In the genomic region with DNA sequence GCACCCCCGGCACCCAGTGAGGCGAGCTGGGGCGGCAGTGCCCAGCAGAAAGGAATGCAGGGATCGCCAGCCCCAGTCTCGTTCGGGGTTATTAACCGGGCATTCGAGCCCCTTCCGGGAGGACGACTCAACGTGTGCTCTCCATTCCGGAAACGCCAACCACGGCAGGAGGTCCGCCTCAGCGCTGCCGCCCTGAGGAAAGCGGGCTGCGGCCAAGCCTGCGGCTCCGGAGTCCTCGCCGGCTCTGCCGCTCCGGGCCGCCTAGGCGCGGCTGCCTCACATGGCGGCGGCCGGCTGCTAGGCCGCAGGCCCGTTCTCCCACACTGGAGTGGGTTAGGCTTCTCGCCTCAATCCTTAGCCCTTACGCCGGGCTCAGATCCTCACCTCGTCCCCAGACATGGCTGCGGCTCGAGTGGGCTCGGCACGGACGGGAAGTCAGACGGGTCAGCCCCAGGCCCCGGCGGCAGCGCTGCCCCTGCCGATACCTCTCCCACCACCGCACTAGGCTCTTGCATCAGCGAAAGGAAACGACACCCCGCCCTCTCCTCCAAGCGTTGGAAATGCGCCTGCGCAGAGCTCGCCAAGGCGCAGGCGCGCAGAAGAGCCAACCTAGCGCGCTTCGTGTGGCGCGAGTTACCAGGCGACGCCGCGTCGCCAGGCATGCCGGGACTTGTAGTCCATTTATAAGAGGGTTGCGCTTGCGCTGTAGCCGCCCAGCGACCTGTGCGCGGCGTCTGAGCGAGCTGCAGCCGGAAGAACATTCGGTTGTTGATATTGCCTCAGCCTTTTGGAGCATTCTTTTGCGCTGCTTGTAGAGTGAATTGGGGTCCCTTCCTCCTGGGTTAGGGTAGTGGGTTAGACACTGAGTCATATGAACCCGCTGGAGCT, we compare ENCODE assay signal across 8 cellular contexts. TPM values are rescaled to one million over a fixed set of nuclear protein-coding genes. Genes with fewer than 3 reads are reported as not detected.
DNase-seq lines count a peak whose midpoint lies in the region; ATAC-seq and TF ChIP-seq lines count a peak whose summit lies in the region.

A gene with protein sequence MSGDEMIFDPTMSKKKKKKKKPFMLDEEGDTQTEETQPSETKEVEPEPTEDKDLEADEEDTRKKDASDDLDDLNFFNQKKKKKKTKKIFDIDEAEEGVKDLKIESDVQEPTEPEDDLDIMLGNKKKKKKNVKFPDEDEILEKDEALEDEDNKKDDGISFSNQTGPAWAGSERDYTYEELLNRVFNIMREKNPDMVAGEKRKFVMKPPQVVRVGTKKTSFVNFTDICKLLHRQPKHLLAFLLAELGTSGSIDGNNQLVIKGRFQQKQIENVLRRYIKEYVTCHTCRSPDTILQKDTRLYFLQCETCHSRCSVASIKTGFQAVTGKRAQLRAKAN (minus strand): TSS at position 532 of the 888 bp plus-strand sequence. CDS start 133 bp downstream, at position 399.

- intact Hi-C loops in PC-3 (cut with micrococcal nuclease) (loop anchor here (1.0 to 5.0 kb wide), 2 partner anchors 118 to 380 kb away; a partner anchor contains a TSS), mucosa of descending colon (cut with DNase I, micrococcal nuclease) (no loop called here)

- peak within 1 kb of the TSS; percentile 96 for H3K4me2 ChIP-seq in PC-3 (ENCODE audit: low read length)

- no TSS peak for BruUV-seq in PC-3 (replicated peaks; lab: Mats Ljungman, UMichigan)

- DNase-seq in DMS114 treated with DMSO at 0.1 percent for 48 hours (lab: John Stamatoyannopoulos, UW; ENCODE audit: unreplicated experiment) (peak; percentile 91), PC-3 (peak; percentile 99), activated T-cell treated with anti-CD3 and anti-CD28 coated beads for 48 hours (ENCODE audit: low read depth) (peak; percentile 92), epithelial cell of prostate (ENCODE audit: low read depth, low spot score) (peak; percentile 95), mucosa of descending colon (peak; percentile 97 to 99 (median 97))
- peak; percentile 92 for DNase-seq in stimulated activated CD8-positive, alpha-beta memory T cell treated with anti-CD3 and anti-CD28 coated beads, Interleukin-4, amount 100 ng/mL, for 24 hours (ENCODE audit: low read depth)

- no peaks in the 10 kb centered on the region for H3K9me3 ChIP-seq in PC-3 (ENCODE audit: low read length)
- no peaks in the 10 kb centered on the region for H3K9me3 ChIP-seq in mucosa of descending colon

- no peaks in the 10 kb centered on the region for H3K27me3 ChIP-seq in PC-3 (ENCODE audit: low read length)

- TF ChIP-seq EP300 in Ishikawa (IDR thresholded peaks at IDR 0.05; ENCODE audit: borderline replicate concordance): peak; percentile 31; the same call in 1 of the 2 replicates

- H3K9ac ChIP-seq in PC-3 (ENCODE audit: low read length): peak within 1 kb of the TSS; percentile 98

- POLR2A ChIA-PET in PC-3 (lab: Charles Lee; ENCODE audit: unreplicated experiment): interaction anchor here (0.5 to 1.2 kb wide), 8 partner anchors 85 to 1630 kb away, joined by 3 to 8 read pairs (median 4); a partner anchor contains a TSS

- peaks cover 20% of the 10 kb centered on the region; the same call in 1 of the 2 replicates for H3K36me3 ChIP-seq in PC-3 (ENCODE audit: low read depth, low read length)
- no peaks in the 10 kb centered on the region for H3K36me3 ChIP-seq in mucosa of descending colon (ENCODE audit: low read depth)

- H3K27ac ChIP-seq in PC-3 (ENCODE audit: low read length) (peak within 1 kb of the TSS; percentile 68), epithelial cell of prostate (peak within 1 kb of the TSS; percentile 95)

- peak; percentile 91 for ATAC-seq in GM21576 (IDR thresholded peaks at IDR 0.05; ENCODE audit: unreplicated experiment)
- peak; percentile 92 for ATAC-seq in PC-3
- ATAC-seq in mucosa of descending colon: peak; percentile 96

- peak within 1 kb of the TSS; percentile 94 for H2AFZ ChIP-seq in PC-3 (ENCODE audit: low read length)

- no peaks in the 10 kb centered on the region for H3K9me2 ChIP-seq in PC-3 (replicated peaks; ENCODE audit: low read length)

- H3F3A ChIP-seq in PC-3 (ENCODE audit: low read length, unreplicated experiment): no peaks in the 10 kb centered on the region

- peaks cover 46% of the 10 kb centered on the region for H4K20me1 ChIP-seq in PC-3 (ENCODE audit: low read length)

- peaks cover 51% of the 10 kb centered on the region for H3K79me2 ChIP-seq in PC-3 (ENCODE audit: low read length)

- CTCF ChIA-PET in PC-3 (lab: Charles Lee): interaction anchor here (0.5 to 1.0 kb wide), 4 partner anchors 557 to 1263 kb away, joined by 3 to 8 read pairs (median 4); a partner anchor contains a TSS

- H3K4me3 ChIP-seq in PC-3 (ENCODE audit: low read length) (peak within 1 kb of the TSS; percentile 97), mucosa of descending colon (peak within 1 kb of the TSS; percentile 91)

- TF ChIP-seq CTCF in PC-3 (conservative IDR thresholded peaks at IDR 0.05; ENCODE audit: low read depth, low read length) (no peak), mucosa of descending colon (IDR thresholded peaks at IDR 0.05) (peak; percentile 17)

- TF ChIP-seq RAD21 in Ishikawa (IDR thresholded peaks at IDR 0.05; ENCODE audit: low read depth): no peak

- H3K4me1 ChIP-seq in PC-3 (ENCODE audit: insufficient read depth, low read length) (peaks cover 27% of the 10 kb centered on the region; the same call in 1 of the 2 replicates), mucosa of descending colon (ENCODE audit: low read depth) (peaks cover 37% of the 10 kb centered on the region)

TF ChIP-seq in Ishikawa, 13 proteins besides CTCF, POLR2A, EP300 and RAD21:
- TF ChIP-seq YY1 (IDR thresholded peaks at IDR 0.05; ENCODE audit: low read depth) (peak; percentile 28; the same call in 1 of the 2 replicates), EGR1 (IDR thresholded peaks at IDR 0.05) (no peak), CREB1 (IDR thresholded peaks at IDR 0.05; ENCODE audit: low read depth) (peak; percentile 86), CEBPB (IDR thresholded peaks at IDR 0.05) (peak; percentile 79), FOXM1 (IDR thresholded peaks at IDR 0.05; ENCODE audit: borderline replicate concordance, low read depth) (no peak), TAF1 (IDR thresholded peaks at IDR 0.05; ENCODE audit: low read depth) (peak; percentile 91), ZBTB7A (IDR thresholded peaks at IDR 0.05; ENCODE audit: low read depth) (no peak), TCF12 (IDR thresholded peaks at IDR 0.05; ENCODE audit: low read depth) (0 out of 2 replicates have a peak, but pooled peaks have one; percentile 31), NFIC (IDR thresholded peaks at IDR 0.05) (peak; percentile 74), TEAD4 (IDR thresholded peaks at IDR 0.05) (peak; percentile 4; the same call in 1 of the 2 replicates)
- TF ChIP-seq, protein P1, sequence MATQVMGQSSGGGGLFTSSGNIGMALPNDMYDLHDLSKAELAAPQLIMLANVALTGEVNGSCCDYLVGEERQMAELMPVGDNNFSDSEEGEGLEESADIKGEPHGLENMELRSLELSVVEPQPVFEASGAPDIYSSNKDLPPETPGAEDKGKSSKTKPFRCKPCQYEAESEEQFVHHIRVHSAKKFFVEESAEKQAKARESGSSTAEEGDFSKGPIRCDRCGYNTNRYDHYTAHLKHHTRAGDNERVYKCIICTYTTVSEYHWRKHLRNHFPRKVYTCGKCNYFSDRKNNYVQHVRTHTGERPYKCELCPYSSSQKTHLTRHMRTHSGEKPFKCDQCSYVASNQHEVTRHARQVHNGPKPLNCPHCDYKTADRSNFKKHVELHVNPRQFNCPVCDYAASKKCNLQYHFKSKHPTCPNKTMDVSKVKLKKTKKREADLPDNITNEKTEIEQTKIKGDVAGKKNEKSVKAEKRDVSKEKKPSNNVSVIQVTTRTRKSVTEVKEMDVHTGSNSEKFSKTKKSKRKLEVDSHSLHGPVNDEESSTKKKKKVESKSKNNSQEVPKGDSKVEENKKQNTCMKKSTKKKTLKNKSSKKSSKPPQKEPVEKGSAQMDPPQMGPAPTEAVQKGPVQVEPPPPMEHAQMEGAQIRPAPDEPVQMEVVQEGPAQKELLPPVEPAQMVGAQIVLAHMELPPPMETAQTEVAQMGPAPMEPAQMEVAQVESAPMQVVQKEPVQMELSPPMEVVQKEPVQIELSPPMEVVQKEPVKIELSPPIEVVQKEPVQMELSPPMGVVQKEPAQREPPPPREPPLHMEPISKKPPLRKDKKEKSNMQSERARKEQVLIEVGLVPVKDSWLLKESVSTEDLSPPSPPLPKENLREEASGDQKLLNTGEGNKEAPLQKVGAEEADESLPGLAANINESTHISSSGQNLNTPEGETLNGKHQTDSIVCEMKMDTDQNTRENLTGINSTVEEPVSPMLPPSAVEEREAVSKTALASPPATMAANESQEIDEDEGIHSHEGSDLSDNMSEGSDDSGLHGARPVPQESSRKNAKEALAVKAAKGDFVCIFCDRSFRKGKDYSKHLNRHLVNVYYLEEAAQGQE (IDR thresholded peaks at IDR 0.05; ENCODE audit: low read depth): no peak
- TF ChIP-seq, protein P2, sequence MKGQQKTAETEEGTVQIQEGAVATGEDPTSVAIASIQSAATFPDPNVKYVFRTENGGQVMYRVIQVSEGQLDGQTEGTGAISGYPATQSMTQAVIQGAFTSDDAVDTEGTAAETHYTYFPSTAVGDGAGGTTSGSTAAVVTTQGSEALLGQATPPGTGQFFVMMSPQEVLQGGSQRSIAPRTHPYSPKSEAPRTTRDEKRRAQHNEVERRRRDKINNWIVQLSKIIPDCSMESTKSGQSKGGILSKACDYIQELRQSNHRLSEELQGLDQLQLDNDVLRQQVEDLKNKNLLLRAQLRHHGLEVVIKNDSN (IDR thresholded peaks at IDR 0.05): no peak
- TF ChIP-seq, protein P3, sequence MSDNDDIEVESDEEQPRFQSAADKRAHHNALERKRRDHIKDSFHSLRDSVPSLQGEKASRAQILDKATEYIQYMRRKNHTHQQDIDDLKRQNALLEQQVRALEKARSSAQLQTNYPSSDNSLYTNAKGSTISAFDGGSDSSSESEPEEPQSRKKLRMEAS (IDR thresholded peaks at IDR 0.05): peak; percentile 77

RNA-seq across cellular contexts. Expression of the gene that starts here (rescaled TPM):
- 75.4 and 83.4 TPM in 2 replicates for total RNA-seq in PC-3 (2014; rRNA removed)
- 10 to 100 TPM; 26.5 to 51.7 (median 41.0) TPM for total RNA-seq in mucosa of descending colon

Comparison
In these comparisons a context has a peak if more than half of its experiments do, and no peak if none do; other contexts are left out.
1. Peak in every context shown above with its lines: DNase-seq, ATAC-seq, H3K4me3 ChIP-seq and H3K27ac ChIP-seq.